In genomic region chr13:46179576-46180368, GRCh38 we compare ENCODE assay signal across 8 cellular contexts.
A peak's percentile ranks its signal among the peaks of the same experiment; 100 is the strongest.
DNase-seq lines count a peak whose midpoint lies in the region; ATAC-seq and TF ChIP-seq lines count a peak whose summit lies in the region.

No MANE protein-coding gene starts in this region.

- H2AFZ ChIP-seq in DND-41 (ENCODE audit: low read depth, low read length): no peak overlapping the region

- peak overlapping the region; percentile 100 for H3K27ac ChIP-seq in DND-41 (ENCODE audit: low read length)

- peaks cover 78% of the 10 kb centered on the region for H3K4me1 Mint-ChIP-seq in central memory CD8-positive, alpha-beta T cell

- H3K4me3 Mint-ChIP-seq in central memory CD8-positive, alpha-beta T cell: peak overlapping the region; percentile 80

- TF ChIP-seq CTCF in DND-41 (IDR thresholded peaks at IDR 0.05; ENCODE audit: borderline replicate concordance, extremely low read depth, low read length, poor library complexity, severe bottlenecking): no peak

- peaks cover 25% of the 10 kb centered on the region for H3K36me3 ChIP-seq in DND-41 (ENCODE audit: insufficient read depth, low read length)

- peak overlapping the region; percentile 86 for H3K9ac ChIP-seq in DND-41 (ENCODE audit: low read depth, low read length)

- H4K20me1 ChIP-seq in DND-41 (ENCODE audit: insufficient read depth, low read length): peaks cover 31% of the 10 kb centered on the region

- peak overlapping the region; percentile 97 for H3K27ac Mint-ChIP-seq in central memory CD8-positive, alpha-beta T cell (ENCODE audit: low read depth)

- peak; percentile 54 for ATAC-seq in DND-41 (ENCODE audit: insufficient read depth, low read depth)
- no peak for ATAC-seq in central memory CD8-positive, alpha-beta T cell (replicated peaks; ENCODE audit: extremely low read depth, poor library complexity, severe bottlenecking)
- ATAC-seq in HG03460 (IDR thresholded peaks at IDR 0.05; ENCODE audit: unreplicated experiment): no peak
- no peak for ATAC-seq in HG02840 (IDR thresholded peaks at IDR 0.05; ENCODE audit: low FRiP score, unreplicated experiment)

- no peaks in the 10 kb centered on the region for H3K27me3 ChIP-seq in DND-41 (ENCODE audit: insufficient read depth, low read length, poor library complexity)

- no peaks in the 10 kb centered on the region for H3K9me3 Mint-ChIP-seq in central memory CD8-positive, alpha-beta T cell

- H3K9me3 ChIP-seq in DND-41 (ENCODE audit: insufficient read depth, low read length, severe bottlenecking): no peaks in the 10 kb centered on the region

- peaks cover 86% of the 10 kb centered on the region for H3K79me2 ChIP-seq in DND-41 (ENCODE audit: insufficient read depth, low read length)

- peak overlapping the region; percentile 74 for H3K4me2 ChIP-seq in DND-41 (ENCODE audit: insufficient read depth, low read length)

- H3K36me3 Mint-ChIP-seq in central memory CD8-positive, alpha-beta T cell (ENCODE audit: insufficient read depth): peaks cover 50% of the 10 kb centered on the region

- peak overlapping the region; percentile 92 to 94 for H3K4me3 ChIP-seq in DND-41 (ENCODE audit: low read depth in 1 of 2, low read length in 2 of 2)

- peak; percentile 91 for DNase-seq in DND-41
- DNase-seq in T-helper 22 cell (ENCODE audit: low read depth): peak; percentile 68
- peak in 1 of 2 donors; percentile 43 for DNase-seq in central memory CD8-positive, alpha-beta T cell (ENCODE audit: low spot score in 2 of 2)
- peak; percentile 60 to 73 (median 70) for DNase-seq in stimulated activated CD4-positive, alpha-beta T cell treated with anti-CD3 and anti-CD28 coated beads, Interleukin-12 subunit alpha, Interleukin-12 subunit beta, amount 100 ng/mL, for 48 hours (ENCODE audit: low read depth in 2 of 3, low spot score in 1 of 3)
- no peak for DNase-seq in cerebellar nuclear complex (lab: John Stamatoyannopoulos, UW)
- no peak for DNase-seq in ecto neural progenitor cell (ENCODE audit: low spot score)

- peaks cover 83% of the 10 kb centered on the region for H3K4me1 ChIP-seq in DND-41 (ENCODE audit: insufficient read depth, low read length)

- H3K27me3 Mint-ChIP-seq in central memory CD8-positive, alpha-beta T cell: no peaks in the 10 kb centered on the region

Comparison
In these comparisons a context has a peak if more than half of its experiments do, and no peak if none do; other contexts are left out.
1. DNase-seq: peak in DND-41 (single experiment), T-helper 22 cell (single experiment) and stimulated activated CD4-positive, alpha-beta T cell treated with anti-CD3 and anti-CD28 coated beads, Interleukin-12 subunit alpha, Interleukin-12 subunit beta, amount 100 ng/mL, for 48 hours (3 of 3); none in cerebellar nuclear complex (0 of 2) and ecto neural progenitor cell (single experiment).